Comparison of ENCODE assay signal across 9 cellular contexts in the genomic region with DNA sequence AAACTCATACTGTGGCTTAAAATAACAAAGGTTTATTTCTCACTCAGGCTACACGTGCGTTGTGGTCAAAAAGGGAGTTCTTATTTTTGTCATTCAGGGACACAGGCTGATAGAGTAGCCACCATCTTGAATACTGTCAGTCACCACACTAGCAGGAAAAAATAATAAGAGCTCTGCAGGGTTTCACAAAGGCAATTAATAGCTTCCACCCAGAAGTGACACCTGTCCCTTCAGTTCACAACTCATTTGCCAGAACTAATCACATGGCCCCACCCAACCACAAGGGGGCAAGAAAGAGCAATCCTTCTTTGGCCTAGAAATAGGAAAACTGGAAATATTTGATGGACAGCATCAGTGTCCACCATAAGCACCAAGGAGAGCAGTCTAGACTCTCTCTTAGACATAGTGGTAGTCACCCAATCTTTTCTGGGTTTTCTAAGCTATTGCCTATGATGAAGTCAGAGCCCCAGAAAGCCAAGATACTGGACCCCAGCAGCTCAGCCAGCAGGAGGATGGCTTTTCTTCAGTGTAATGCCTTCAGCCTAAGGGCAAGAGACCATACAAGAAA. TPM values are rescaled to one million over a fixed set of nuclear protein-coding genes. Genes with fewer than 3 reads are reported as not detected.
A peak's percentile ranks its signal among the peaks of the same experiment; 100 is the strongest.
DNase-seq lines count a peak whose midpoint lies in the region; ATAC-seq and TF ChIP-seq lines count a peak whose summit lies in the region.
"Had no signal": no experiment of that assay in that cellular context is flagged by ENCODE, and none has a peak within 500 bp of the region (broad histone marks: within the 10 kb centered on the region; RNA-seq: fewer than 3 reads in every experiment).

No MANE protein-coding gene starts in this region.

- H3K4me3 ChIP-seq in CD8-positive, alpha-beta T cell (ENCODE audit: low read depth, low read length) = no peak overlapping the region
- H3K4me3 ChIP-seq in GM23338 (no peak overlapping the region), adipocyte (ENCODE audit: low read length) (no peak overlapping the region)

- no peak overlapping the region for H3K9ac ChIP-seq in adipocyte (ENCODE audit: low read length)

- H3K9me2 ChIP-seq in GM23338 (ENCODE audit: insufficient read depth) = no peaks in the 10 kb centered on the region

- no peak overlapping the region for H3K4me3 Mint-ChIP-seq in CD8-positive, alpha-beta T cell
- H3K4me3 Mint-ChIP-seq in GM23338 = no peak overlapping the region

- DNase-seq in CD8-positive, alpha-beta T cell = peak in 2 of 7 experiments; percentile 35 to 42
- peak; percentile 75 for DNase-seq in GM23338 (ENCODE audit: low spot score)
- DNase-seq in NCI-H748 (lab: John Stamatoyannopoulos, UW; ENCODE audit: unreplicated experiment) = peak; percentile 60
- DNase-seq in adipocyte (ENCODE audit: low read depth) = peak; percentile 63
- DNase-seq in left kidney (ENCODE audit: low read depth, low spot score) = peak; percentile 79

- no peak overlapping the region for H2AFZ ChIP-seq in GM23338

- intact Hi-C loops in CD8-positive, alpha-beta T cell (cut with DNase I, micrococcal nuclease) = loop anchor here in 1 of 2 experiments (5.0 kb wide), 1 partner anchor 80 kb away; the partner anchor contains the start of gene CRABP2

- peak; percentile 66 for TF ChIP-seq CTCF in CD8-positive, alpha-beta T cell (IDR thresholded peaks at IDR 0.05)
- TF ChIP-seq CTCF in GM23338 (conservative IDR thresholded peaks at IDR 0.05; ENCODE audit: low read depth in 2 of 2) = peak; percentile 87 to 95

- H3F3A ChIP-seq in GM23338 (replicated peaks; ENCODE audit: low read depth) = peaks cover 12% of the 10 kb centered on the region; the same call in 1 of the 2 replicates

- H3K27me3 Mint-ChIP-seq in CD8-positive, alpha-beta T cell (ENCODE audit: low read depth) = peaks cover 58% of the 10 kb centered on the region
- H3K27me3 Mint-ChIP-seq in GM23338 (ENCODE audit: insufficient read depth, low read depth, poor library complexity) = peaks cover 48% of the 10 kb centered on the region

- H3K27me3 ChIP-seq in CD8-positive, alpha-beta T cell (ENCODE audit: insufficient read depth, low read length) = peaks cover 33% of the 10 kb centered on the region
- H3K27me3 ChIP-seq in GM23338 (ENCODE audit: insufficient read depth) (peaks cover 55% of the 10 kb centered on the region), adipocyte (replicated peaks; ENCODE audit: control insufficient read depth, insufficient read depth, low read length) (peaks cover 64% of the 10 kb centered on the region)

- H3K27ac ChIP-seq in CD8-positive, alpha-beta T cell (ENCODE audit: low read depth, low read length) = no peak overlapping the region
- H3K27ac ChIP-seq in GM23338 (ENCODE audit: low read depth) = no peak overlapping the region

- H3K36me3 ChIP-seq in CD8-positive, alpha-beta T cell (ENCODE audit: insufficient read depth, low read length) = no peaks in the 10 kb centered on the region
- H3K36me3 ChIP-seq in GM23338 (ENCODE audit: insufficient read depth) = no peaks in the 10 kb centered on the region; the same call in 1 of the 2 replicates
- H3K36me3 ChIP-seq in adipocyte (ENCODE audit: control insufficient read depth, insufficient read depth, low read length, severe bottlenecking) = no peaks in the 10 kb centered on the region

- H3K36me3 Mint-ChIP-seq in CD8-positive, alpha-beta T cell = no peaks in the 10 kb centered on the region
- no peaks in the 10 kb centered on the region for H3K36me3 Mint-ChIP-seq in GM23338 (ENCODE audit: low read depth)

- POLR2A ChIA-PET in CD8-positive, alpha-beta T cell (lab: Charles Lee) = interaction anchor here (0.9 to 1.0 kb wide), 2 partner anchors 30 to 79 kb away, joined by 3 to 4 read pairs; no protein-coding TSS in a partner anchor

- no peaks in the 10 kb centered on the region for H3K9me3 ChIP-seq in CD8-positive, alpha-beta T cell (ENCODE audit: low read length)
- no peaks in the 10 kb centered on the region for H3K9me3 ChIP-seq in adipocyte (ENCODE audit: control insufficient read depth, low read length)

- no peak overlapping the region for H3K4me2 ChIP-seq in GM23338

- peaks cover 14% of the 10 kb centered on the region for H3K4me1 Mint-ChIP-seq in CD8-positive, alpha-beta T cell (ENCODE audit: low read depth)
- H3K4me1 Mint-ChIP-seq in GM23338 = peaks cover 7% of the 10 kb centered on the region

- H3K4me1 ChIP-seq in CD8-positive, alpha-beta T cell (ENCODE audit: insufficient read depth, low read length) = peaks cover 23% of the 10 kb centered on the region
- peaks cover 6% of the 10 kb centered on the region; the same call in 1 of the 2 replicates for H3K4me1 ChIP-seq in GM23338 (ENCODE audit: insufficient read depth)
- peaks cover 3% of the 10 kb centered on the region for H3K4me1 ChIP-seq in adipocyte (ENCODE audit: control insufficient read depth, insufficient read depth, low read length)

- H3K79me2 ChIP-seq in GM23338 (replicated peaks; ENCODE audit: insufficient read depth) = no peaks in the 10 kb centered on the region

- H3K9me3 Mint-ChIP-seq in CD8-positive, alpha-beta T cell = no peaks in the 10 kb centered on the region
- H3K9me3 Mint-ChIP-seq in GM23338 = no peaks in the 10 kb centered on the region; the same call in 2 of the 3 replicates

- ATAC-seq in CD8-positive, alpha-beta T cell = peak; percentile 26
- ATAC-seq in GM23338 (no peak), HG03175 (IDR thresholded peaks at IDR 0.05; ENCODE audit: unreplicated experiment) (no peak), GM21526 (IDR thresholded peaks at IDR 0.05; ENCODE audit: low FRiP score, unreplicated experiment) (no peak), GM21723 (IDR thresholded peaks at IDR 0.05; ENCODE audit: unreplicated experiment) (no peak)

- H4K20me1 ChIP-seq in GM23338 (replicated peaks; ENCODE audit: insufficient read depth) = no peaks in the 10 kb centered on the region

- CTCF ChIA-PET in CD8-positive, alpha-beta T cell (lab: Charles Lee) = interaction anchor here (0.6 to 6.6 kb wide), 32 partner anchors 10 to 242 kb away, joined by 3 to 100 read pairs (median 5); partner anchors contain the start of genes BCAN, CRABP2 and NES

- H3K27ac Mint-ChIP-seq in CD8-positive, alpha-beta T cell = no peak overlapping the region
- no peak overlapping the region for H3K27ac Mint-ChIP-seq in GM23338

TF ChIP-seq in GM23338, 12 proteins besides CTCF, POLR2A, EP300 and RAD21:
- no peak for TF ChIP-seq POLR2AphosphoS5 (IDR thresholded peaks at IDR 0.05; ENCODE audit: low read depth)
- peak; percentile 14 for TF ChIP-seq REST (IDR thresholded peaks at IDR 0.05; ENCODE audit: unreplicated experiment)
- TF ChIP-seq EZH2phosphoT487 (IDR thresholded peaks at IDR 0.05; ENCODE audit: unreplicated experiment) = no peak
- TF ChIP-seq ZNF331 (CRISPR knock-in tag; IDR thresholded peaks at IDR 0.05; ENCODE audit: low read depth) = no peak

RNA-seq across cellular contexts. Expression of gene HAPLN2, which starts 8.2 kb away (rescaled TPM):
- under 1 TPM; 0.24 to 0.39 TPM for total RNA-seq in CD8-positive, alpha-beta T cell
- total RNA-seq in GM23338 (2014; rRNA removed; shearing (Covaris generic)) = not detected in 2 replicates
- 0.53 TPM in 1 of 2 replicates, not detected in the other for polyA plus RNA-seq in GM23338 (2016; fragmentation: Nextera tagmentation; extraction: Ambion mirVana)
- total RNA-seq: T-helper 2 cell treated with Interferon-gamma antibody and Interleukin-4, amounts not matched to agents 100 ng/mL and 5 ng/mL, for 36 hours had no signal

RNA-seq across cellular contexts. Expression of gene BCAN, which starts 14.5 kb away (rescaled TPM):
- total RNA-seq in CD8-positive, alpha-beta T cell = not detected
- total RNA-seq in GM23338 (2014; rRNA removed; shearing (Covaris generic)) = 5.5 and 8.0 TPM in 2 replicates
- polyA plus RNA-seq in GM23338 (2016; fragmentation: Nextera tagmentation; extraction: Ambion mirVana) = 2.3 and 3.6 TPM in 2 replicates
- total RNA-seq: T-helper 2 cell treated with Interferon-gamma antibody and Interleukin-4, amounts not matched to agents 100 ng/mL and 5 ng/mL, for 36 hours had no signal

RNA-seq across cellular contexts. Expression of gene GPATCH4, which starts 26.1 kb away (rescaled TPM):
- total RNA-seq in CD8-positive, alpha-beta T cell = 10 to 100 TPM; 46.4 to 46.7 TPM
- total RNA-seq in GM23338 (2014; rRNA removed; shearing (Covaris generic)) = 58.9 and 95.7 TPM in 2 replicates
- 174 and 187 TPM in 2 replicates for polyA plus RNA-seq in GM23338 (2016; fragmentation: Nextera tagmentation; extraction: Ambion mirVana)

RNA-seq across cellular contexts. Expression of gene NAXE, which starts 35.8 kb away (rescaled TPM):
- total RNA-seq in CD8-positive, alpha-beta T cell = 10 to 100 TPM; 18.4 TPM
- total RNA-seq in GM23338 (2014; rRNA removed; shearing (Covaris generic)) = 62.6 and 87.5 TPM in 2 replicates
- polyA plus RNA-seq in GM23338 (2016; fragmentation: Nextera tagmentation; extraction: Ambion mirVana) = 82.1 and 83.1 TPM in 2 replicates

RNA-seq across cellular contexts. Expression of gene TTC24, which starts 47.9 kb away (rescaled TPM):
- total RNA-seq in CD8-positive, alpha-beta T cell = 10 to 100 TPM; 21.3 to 21.5 TPM
- not detected in 2 replicates for total RNA-seq in GM23338 (2014; rRNA removed; shearing (Covaris generic))
- polyA plus RNA-seq in GM23338 (2016; fragmentation: Nextera tagmentation; extraction: Ambion mirVana) = not detected in 2 replicates
